In the genomic region with DNA sequence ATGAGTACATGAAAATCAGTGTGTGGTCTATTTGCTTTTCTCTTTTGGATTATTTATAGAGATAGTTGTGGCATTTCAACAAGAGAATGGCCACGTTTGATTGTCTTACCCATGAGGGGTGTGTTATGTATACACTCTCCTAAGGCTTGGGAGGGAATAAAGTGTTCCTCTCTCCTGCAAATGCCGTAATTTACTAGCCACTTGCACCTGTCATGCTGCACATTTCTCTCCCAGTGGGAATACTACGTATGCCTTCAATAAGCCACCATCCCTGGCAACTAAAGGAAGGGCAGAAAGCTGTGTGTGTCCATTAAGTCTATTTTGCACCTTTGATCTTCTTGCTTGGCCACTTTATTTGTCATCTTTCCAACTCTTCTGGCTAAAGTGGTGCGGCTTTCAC, we compare ENCODE assay signal across 27 cellular contexts.
A peak's percentile ranks its signal among the peaks of the same experiment; 100 is the strongest.
DNase-seq lines count a peak whose midpoint lies in the region; FAIRE-seq and TF ChIP-seq lines count a peak whose summit lies in the region.
"Had no signal": no experiment of that assay in that cellular context is flagged by ENCODE, and none has a peak within 500 bp of the region (broad histone marks: within the 10 kb centered on the region; RNA-seq: fewer than 3 reads in every experiment).

No MANE protein-coding gene starts in this region.

- no peak overlapping the region for H3K27ac ChIP-seq in vagina
- H3K27ac ChIP-seq: breast epithelium, foreskin keratinocyte, ovary had no signal

- no peak for FAIRE-seq in HTR-8/SVneo (lab: Jason Lieb, UNC)

- peaks cover 3% of the 10 kb centered on the region for H3K36me3 Mint-ChIP-seq in glutamatergic neuron (ENCODE audit: unreplicated experiment)
- no peaks in the 10 kb centered on the region for H3K36me3 Mint-ChIP-seq in T-helper 2 cell treated with Interferon-gamma antibody and Interleukin-4, amounts not matched to agents 5 μg/mL and 100 μg/mL, for 36 hours (ENCODE audit: low read depth)
- H3K36me3 Mint-ChIP-seq: immature natural killer cell, natural killer cell had no signal

- peaks cover 7% of the 10 kb centered on the region for H3K4me1 ChIP-seq in vagina
- H3K4me1 ChIP-seq: breast epithelium, foreskin keratinocyte had no signal

- DNase-seq in DMS153 (lab: John Stamatoyannopoulos, UW) (peak; percentile 80), NCI-H1105 treated with DMSO at 0.1 percent for 48 hours (lab: John Stamatoyannopoulos, UW) (peak; percentile 71), NCI-H524 (lab: John Stamatoyannopoulos, UW) (peak; percentile 75 to 92), glutamatergic neuron (no peak), HTR-8/SVneo (ENCODE audit: insufficient read length, low spot score) (no peak), globus pallidus (ENCODE audit: low spot score) (no peak), vagina (ENCODE audit: extremely low spot score in 2 of 2) (no peak)
- DNase-seq in T-helper 2 cell treated with Interferon-gamma antibody and Interleukin-4, amounts not matched to agents 5 μg/mL and 100 μg/mL, for 36 hours (ENCODE audit: low spot score), result no peak
- DNase-seq: ACHN; activated CD8-positive, alpha-beta T cell treated with anti-CD3 and anti-CD28 coated beads, Interleukin-2, amount 10 ng/mL, durations not matched to agents 7 days and 5 days; activated gamma-delta T cell; DMS79 treated with DMSO at 0.1 percent for 48 hours; effector memory CD4-positive, alpha-beta T cell; erythroblast; hippocampal formation; immature natural killer cell; Kasumi-1; natural killer cell; NCI-H1048; ovary; right cardiac atrium; SIG-M5; stimulated activated CD4-positive, alpha-beta T cell treated with anti-CD3 and anti-CD28 coated beads, Interleukin-12 subunit alpha, Interleukin-12 subunit beta, amount 100 ng/mL, for 4 hours; stimulated activated CD4-positive, alpha-beta T cell treated with anti-CD3 and anti-CD28 coated beads, Interleukin-4, amount 100 ng/mL, for 24 hours; stimulated activated naive CD4-positive, alpha-beta T cell had no signal

- H3K27me3 Mint-ChIP-seq in glutamatergic neuron (ENCODE audit: unreplicated experiment), result no peaks in the 10 kb centered on the region
- peaks cover 16% of the 10 kb centered on the region for H3K27me3 Mint-ChIP-seq in T-helper 2 cell treated with Interferon-gamma antibody and Interleukin-4, amounts not matched to agents 5 μg/mL and 100 μg/mL, for 36 hours (ENCODE audit: low read depth)

- no peak overlapping the region for H3K4me3 ChIP-seq in vagina
- H3K4me3 ChIP-seq: breast epithelium, ovary had no signal

- TF ChIP-seq CTCF in glutamatergic neuron (IDR thresholded peaks at IDR 0.05; ENCODE audit: partially characterized antibody, unreplicated experiment) (no peak), vagina (IDR thresholded peaks at IDR 0.05) (no peak)

- H3K4me3 Mint-ChIP-seq in glutamatergic neuron (ENCODE audit: unreplicated experiment), result peak overlapping the region; percentile 32
- H3K4me3 Mint-ChIP-seq in T-helper 2 cell treated with Interferon-gamma antibody and Interleukin-4, amounts not matched to agents 5 μg/mL and 100 μg/mL, for 36 hours, result no peak overlapping the region
- H3K4me3 Mint-ChIP-seq: activated CD8-positive, alpha-beta T cell treated with anti-CD3 and anti-CD28 coated beads, Interleukin-2, amount 10 ng/mL, durations not matched to agents 7 days and 5 days had no signal

- H3K9me3 ChIP-seq in vagina, result no peaks in the 10 kb centered on the region
- H3K9me3 ChIP-seq: breast epithelium, ovary had no signal

- peaks cover 36% of the 10 kb centered on the region for H3K4me1 Mint-ChIP-seq in glutamatergic neuron (ENCODE audit: low read depth, unreplicated experiment)
- peaks cover 2% of the 10 kb centered on the region for H3K4me1 Mint-ChIP-seq in T-helper 2 cell treated with Interferon-gamma antibody and Interleukin-4, amounts not matched to agents 5 μg/mL and 100 μg/mL, for 36 hours (ENCODE audit: low read depth)

- H3K36me3 ChIP-seq in vagina, result no peaks in the 10 kb centered on the region
- H3K36me3 ChIP-seq: breast epithelium, ovary had no signal

- no peaks in the 10 kb centered on the region for H3K27me3 ChIP-seq in vagina
- H3K27me3 ChIP-seq: breast epithelium, foreskin keratinocyte, ovary had no signal

- no peak for TF ChIP-seq POLR2A in vagina (IDR thresholded peaks at IDR 0.05)

- intact Hi-C loops in vagina (cut with DNase I), result no loop called here

- peaks cover 5% of the 10 kb centered on the region for H3K9me3 Mint-ChIP-seq in glutamatergic neuron (ENCODE audit: unreplicated experiment)
- no peaks in the 10 kb centered on the region for H3K9me3 Mint-ChIP-seq in T-helper 2 cell treated with Interferon-gamma antibody and Interleukin-4, amounts not matched to agents 5 μg/mL and 100 μg/mL, for 36 hours
- H3K9me3 Mint-ChIP-seq: immature natural killer cell, natural killer cell had no signal

- peak overlapping the region; percentile 60 for H3K27ac Mint-ChIP-seq in glutamatergic neuron (ENCODE audit: unreplicated experiment)
- no peak overlapping the region for H3K27ac Mint-ChIP-seq in T-helper 2 cell treated with Interferon-gamma antibody and Interleukin-4, amounts not matched to agents 5 μg/mL and 100 μg/mL, for 36 hours
- H3K27ac Mint-ChIP-seq: activated CD8-positive, alpha-beta T cell treated with anti-CD3 and anti-CD28 coated beads, Interleukin-2, amount 10 ng/mL, durations not matched to agents 7 days and 5 days; immature natural killer cell; natural killer cell had no signal

Comparison
In these comparisons a context has a peak if more than half of its experiments do, and no peak if none do; other contexts are left out.
1. DNase-seq: peak in DMS153 (single experiment), NCI-H1105 treated with DMSO at 0.1 percent for 48 hours (single experiment) and NCI-H524 (2 of 2); none in glutamatergic neuron (single experiment), HTR-8/SVneo (single experiment), globus pallidus (single experiment), T-helper 2 cell treated with Interferon-gamma antibody and Interleukin-4, amounts not matched to agents 5 μg/mL and 100 μg/mL, for 36 hours (single experiment) and vagina (0 of 2).